8 cellular contexts compared by ENCODE assay signal in the genomic region with DNA sequence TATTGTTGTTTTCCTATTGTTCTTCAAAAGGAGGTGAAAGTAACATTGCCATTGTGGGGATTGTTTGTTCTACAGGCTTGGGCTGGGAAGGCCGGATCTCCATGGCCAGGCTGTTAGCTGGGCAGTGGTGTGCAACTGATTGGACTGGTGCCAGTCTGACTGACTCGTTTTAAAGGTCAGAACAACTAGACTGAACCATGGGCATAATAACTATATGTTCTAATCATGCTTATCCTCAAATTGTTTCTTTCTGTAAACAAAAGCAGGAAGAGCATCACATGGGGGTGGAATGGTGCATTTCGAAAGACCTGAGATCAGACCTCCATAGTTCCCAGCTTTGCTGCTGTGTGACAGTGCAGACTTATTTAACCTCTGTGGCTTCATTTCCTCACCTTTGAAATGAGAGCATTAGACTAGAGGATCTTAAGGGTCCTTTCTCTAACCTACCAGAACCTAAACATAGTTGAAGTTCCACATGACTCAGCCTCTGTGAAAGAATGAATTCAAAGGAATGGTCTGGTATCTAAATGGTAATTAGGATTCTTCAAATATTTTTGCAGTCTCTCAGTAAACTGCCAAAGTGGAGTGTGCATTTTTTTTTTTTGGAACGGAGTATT.
DNase-seq lines count a peak whose midpoint lies in the region; ATAC-seq and TF ChIP-seq lines count a peak whose summit lies in the region.

No MANE protein-coding gene starts in this region.

- peaks cover 3 to 12% of the 10 kb centered on the region in 2 donors for H3K4me1 ChIP-seq in left lung
- H3K4me1 ChIP-seq in spleen = peaks cover 0 to 3% (median 0%) of the 10 kb centered on the region in 6 donors

- 57 to 82% (median 76%) methylated on average over 4 of the region's 4 CpGs for WGBS in spleen, 5 donors

- no peak overlapping the region for H3K4me3 ChIP-seq in AG04450 (ENCODE audit: low read depth, low read length)
- no peak overlapping the region for H3K4me3 ChIP-seq in left lung
- H3K4me3 ChIP-seq in spleen = no peak overlapping the region

- H3K27me3 ChIP-seq in AG04450 (ENCODE audit: control insufficient read depth, insufficient read depth, low read length) (no peaks in the 10 kb centered on the region), left lung (no peaks in the 10 kb centered on the region), spleen (replicated peaks in 1 of 7) (no peaks in the 10 kb centered on the region)

- ATAC-seq in left lung (peak; percentile 54), HG03342 (IDR thresholded peaks at IDR 0.05; ENCODE audit: unreplicated experiment) (no peak)

- H3K36me3 ChIP-seq in left lung = no peaks in the 10 kb centered on the region
- no peaks in the 10 kb centered on the region for H3K36me3 ChIP-seq in spleen

- DNase-seq in AG04450 (ENCODE audit: low read depth, low spot score) (peak; percentile 89), HS-27A (ENCODE audit: low read depth) (peak; percentile 84), astrocyte of the hippocampus (ENCODE audit: low read depth, low spot score) (peak; percentile 89), left lung (no peak), globus pallidus (ENCODE audit: low spot score) (no peak), spleen (no peak), NCI-H146 (lab: John Stamatoyannopoulos, UW) (no peak)

- no peak for TF ChIP-seq POLR2A in spleen (IDR thresholded peaks at IDR 0.05)

- TF ChIP-seq CTCF in AG04450 (IDR thresholded peaks at IDR 0.05; ENCODE audit: low read depth, low read length) (no peak), left lung (IDR thresholded peaks at IDR 0.05) (no peak), spleen (IDR thresholded peaks at IDR 0.05 in 8 of 11, conservative IDR thresholded peaks at IDR 0.05 in 3 of 11) (no peak)

- intact Hi-C loops in left lung (cut with DNase I) = no loop called here
- intact Hi-C loops in spleen (cut with DNase I; ENCODE audit: low total_unique reads) = no loop called here

- H3K9me3 ChIP-seq in AG04450 (ENCODE audit: control insufficient read depth, insufficient read depth, low read length) (no peaks in the 10 kb centered on the region), left lung (no peaks in the 10 kb centered on the region), spleen (no peaks in the 10 kb centered on the region)

- POLR2A ChIA-PET in AG04450 (lab: Yijun Ruan, JAX) = interaction anchor here (0.6 to 2.0 kb wide), 13 partner anchors 16 to 519 kb away, joined by 3 to 7 read pairs (median 3); partner anchors contain the start of gene PGRMC2

- H3K27ac ChIP-seq in AG04450 (ENCODE audit: low read depth, low read length) (peak overlapping the region; percentile 99), left lung (peak overlapping the region; percentile 1 to 14), spleen (peak overlapping the region in 1 of 8 donors; percentile 7)

- CTCF ChIA-PET in AG04450 (lab: Charles Lee) = no interaction called here

Comparison
In these comparisons a context has a peak if more than half of its experiments do, and no peak if none do; other contexts are left out.
1. DNase-seq: peak in AG04450 (single experiment), HS-27A (single experiment) and astrocyte of the hippocampus (single experiment); none in left lung (0 of 2), globus pallidus (single experiment), spleen (single experiment) and NCI-H146 (single experiment).